In the genomic region with DNA sequence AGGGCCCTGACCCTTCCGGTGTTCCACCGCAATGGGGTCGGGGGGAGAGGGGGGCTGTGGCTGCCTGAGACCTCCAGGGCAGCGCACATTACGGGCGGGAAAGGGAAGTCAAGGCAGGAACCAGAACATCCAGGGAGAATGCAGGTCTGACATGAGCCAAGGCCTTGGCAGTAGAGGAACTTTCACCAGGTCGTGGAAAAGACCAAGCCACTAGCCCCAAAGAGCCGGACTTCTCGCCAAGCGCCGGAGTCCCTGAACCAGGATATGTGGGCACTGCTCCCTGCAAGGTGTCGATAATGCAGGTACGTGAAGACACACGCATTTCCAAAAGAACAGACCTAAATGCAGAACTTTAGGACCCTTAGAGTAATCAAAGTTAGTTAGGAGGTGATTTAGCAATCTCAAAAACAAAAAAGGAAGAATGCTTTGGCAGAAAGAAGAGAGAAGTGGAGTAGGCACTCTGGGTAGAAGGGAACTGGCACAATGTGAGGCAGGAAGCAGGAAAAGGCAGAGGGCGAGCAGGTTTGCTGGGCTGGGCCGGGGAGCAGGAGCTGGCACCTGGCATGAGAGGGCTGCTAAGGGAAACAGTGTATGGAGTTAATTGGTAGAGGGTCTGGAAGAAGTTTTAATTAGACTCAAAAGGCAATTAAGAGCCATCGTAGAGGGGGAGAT, we compare ENCODE assay signal across 24 cellular contexts. TPM values are rescaled to one million over a fixed set of nuclear protein-coding genes. Genes with fewer than 3 reads are reported as not detected.
DNase-seq lines count a peak whose midpoint lies in the region; ATAC-seq and TF ChIP-seq lines count a peak whose summit lies in the region.
"Had no signal": no experiment of that assay in that cellular context is flagged by ENCODE, and none has a peak within 500 bp of the region (broad histone marks: within the 10 kb centered on the region; RNA-seq: fewer than 3 reads in every experiment).

No MANE protein-coding gene starts in this region.

- H4K20me1 ChIP-seq in neural cell (ENCODE audit: insufficient read depth) = no peaks in the 10 kb centered on the region

- 53 to 72% (median 61%) methylated on average over 16 to 17 of the region's 17 CpGs for WGBS in heart left ventricle, 4 donors

- TF ChIP-seq CTCF in heart left ventricle (IDR thresholded peaks at IDR 0.05) (no peak), coronary artery (IDR thresholded peaks at IDR 0.05) (no peak), neural cell (IDR thresholded peaks at IDR 0.05; ENCODE audit: poor library complexity, severe bottlenecking) (no peak)

- TF ChIP-seq RAD21 in neural cell (conservative IDR thresholded peaks at IDR 0.05) = no peak

- no peak overlapping the region for H3K9ac ChIP-seq in neural cell (ENCODE audit: low read length)

- H2AFZ ChIP-seq in neural cell (ENCODE audit: low read depth, low read length) = no peak overlapping the region

- H3K4me3 ChIP-seq in heart left ventricle (peak overlapping the region in 1 of 12 donors; percentile 32), coronary artery (peak overlapping the region; percentile 23), neural cell (ENCODE audit: low read length) (no peak overlapping the region)
- H3K4me3 ChIP-seq: ovary had no signal

- H3F3A ChIP-seq in neural cell (ENCODE audit: insufficient read depth, low read length, poor library complexity, severe bottlenecking) = no peaks in the 10 kb centered on the region

- H3K27me3 ChIP-seq in heart left ventricle (peaks cover 16 to 67% (median 48%) of the 10 kb centered on the region in 9 donors), neural cell (ENCODE audit: insufficient read depth, low read depth, low read length) (no peaks in the 10 kb centered on the region)
- H3K27me3 ChIP-seq: ovary had no signal

- H3K36me3 ChIP-seq in heart left ventricle = no peaks in the 10 kb centered on the region
- no peaks in the 10 kb centered on the region for H3K36me3 ChIP-seq in neural cell (ENCODE audit: insufficient read depth, low read length)
- H3K36me3 ChIP-seq: breast epithelium, ovary, upper lobe of right lung had no signal

- peaks cover 19% of the 10 kb centered on the region for H3K79me2 ChIP-seq in neural cell (replicated peaks; ENCODE audit: insufficient read depth, low read length)

- ATAC-seq in Right ventricle myocardium inferior = peak; percentile 17
- no peak for ATAC-seq in heart left ventricle
- no peak for ATAC-seq in HG02852 (IDR thresholded peaks at IDR 0.05; ENCODE audit: unreplicated experiment)

- H3K9me2 ChIP-seq in neural cell (ENCODE audit: insufficient read depth, low read length) = no peaks in the 10 kb centered on the region

- no peak for TF ChIP-seq EP300 in neural cell (conservative IDR thresholded peaks at IDR 0.05; ENCODE audit: poor library complexity, severe bottlenecking)

- TF ChIP-seq POLR2A in heart left ventricle (IDR thresholded peaks at IDR 0.05) = no peak

- H3K27ac ChIP-seq in heart left ventricle (no peak overlapping the region), coronary artery (no peak overlapping the region), neural cell (ENCODE audit: low read length) (no peak overlapping the region)
- H3K27ac ChIP-seq: breast epithelium, ovary, upper lobe of right lung had no signal

- peaks cover 0 to 34% (median 22%) of the 10 kb centered on the region in 12 donors for H3K4me1 ChIP-seq in heart left ventricle

- intact Hi-C loops in Right ventricle myocardium inferior (cut with DNase I) = loop anchor here (10.0 kb wide), 1 partner anchor 266 kb away; no protein-coding TSS in a partner anchor
- intact Hi-C loops in heart left ventricle (cut with DNase I) = loop anchor here in 6 of 10 donors (5.0 to 10.0 kb wide), 4 partner anchors 266 to 1354 kb away; no protein-coding TSS in a partner anchor

- peak; percentile 31 for DNase-seq in Right ventricle myocardium inferior (ENCODE audit: missing footprints)
- DNase-seq in heart left ventricle = no peak
- no peak for DNase-seq in coronary artery (ENCODE audit: low spot score)
- no peak for DNase-seq in cerebellar cortex (ENCODE audit: low spot score)
- no peak for DNase-seq in stimulated activated CD4-positive, alpha-beta T cell treated with anti-CD3 and anti-CD28 coated beads, Interleukin-4, amount 100 ng/mL, for 4 hours
- no peak for DNase-seq in NCI-H2081 treated with DMSO at 0.1 percent for 48 hours (lab: John Stamatoyannopoulos, UW)
- DNase-seq: activated CD4-positive, alpha-beta T cell treated with anti-CD3 and anti-CD28 coated beads, Interleukin-2, amount 10 ng/mL, durations not matched to agents 7 days and 5 days; C1 segment of cervical spinal cord; foreskin melanocyte; NCI-H1417; NCI-H526 treated with DMSO at 0.1 percent for 48 hours; Right ventricle myocardium superior; stimulated activated CD4-positive, alpha-beta T cell treated with anti-CD3 and anti-CD28 coated beads, Interleukin-2, amount 100 ng/mL, for 24 hours had no signal

- H3K9me3 ChIP-seq in heart left ventricle = no peaks in the 10 kb centered on the region
- no peaks in the 10 kb centered on the region for H3K9me3 ChIP-seq in neural cell (ENCODE audit: low read length)
- H3K9me3 ChIP-seq: breast epithelium, ovary, upper lobe of right lung had no signal

- no peak overlapping the region for H3K4me2 ChIP-seq in neural cell (ENCODE audit: low read length)

TF ChIP-seq in neural cell, 6 proteins besides CTCF, POLR2A, EP300 and RAD21:
- TF ChIP-seq EZH2 (IDR thresholded peaks at IDR 0.05; ENCODE audit: borderline replicate concordance, insufficient read depth, low read length, poor library complexity, severe bottlenecking) = no peak
- TF ChIP-seq POLR2AphosphoS5 (IDR thresholded peaks at IDR 0.05) = peak; percentile 6
- no peak for TF ChIP-seq MXI1 (conservative IDR thresholded peaks at IDR 0.05; ENCODE audit: poor library complexity, severe bottlenecking)
- TF ChIP-seq, protein P1, sequence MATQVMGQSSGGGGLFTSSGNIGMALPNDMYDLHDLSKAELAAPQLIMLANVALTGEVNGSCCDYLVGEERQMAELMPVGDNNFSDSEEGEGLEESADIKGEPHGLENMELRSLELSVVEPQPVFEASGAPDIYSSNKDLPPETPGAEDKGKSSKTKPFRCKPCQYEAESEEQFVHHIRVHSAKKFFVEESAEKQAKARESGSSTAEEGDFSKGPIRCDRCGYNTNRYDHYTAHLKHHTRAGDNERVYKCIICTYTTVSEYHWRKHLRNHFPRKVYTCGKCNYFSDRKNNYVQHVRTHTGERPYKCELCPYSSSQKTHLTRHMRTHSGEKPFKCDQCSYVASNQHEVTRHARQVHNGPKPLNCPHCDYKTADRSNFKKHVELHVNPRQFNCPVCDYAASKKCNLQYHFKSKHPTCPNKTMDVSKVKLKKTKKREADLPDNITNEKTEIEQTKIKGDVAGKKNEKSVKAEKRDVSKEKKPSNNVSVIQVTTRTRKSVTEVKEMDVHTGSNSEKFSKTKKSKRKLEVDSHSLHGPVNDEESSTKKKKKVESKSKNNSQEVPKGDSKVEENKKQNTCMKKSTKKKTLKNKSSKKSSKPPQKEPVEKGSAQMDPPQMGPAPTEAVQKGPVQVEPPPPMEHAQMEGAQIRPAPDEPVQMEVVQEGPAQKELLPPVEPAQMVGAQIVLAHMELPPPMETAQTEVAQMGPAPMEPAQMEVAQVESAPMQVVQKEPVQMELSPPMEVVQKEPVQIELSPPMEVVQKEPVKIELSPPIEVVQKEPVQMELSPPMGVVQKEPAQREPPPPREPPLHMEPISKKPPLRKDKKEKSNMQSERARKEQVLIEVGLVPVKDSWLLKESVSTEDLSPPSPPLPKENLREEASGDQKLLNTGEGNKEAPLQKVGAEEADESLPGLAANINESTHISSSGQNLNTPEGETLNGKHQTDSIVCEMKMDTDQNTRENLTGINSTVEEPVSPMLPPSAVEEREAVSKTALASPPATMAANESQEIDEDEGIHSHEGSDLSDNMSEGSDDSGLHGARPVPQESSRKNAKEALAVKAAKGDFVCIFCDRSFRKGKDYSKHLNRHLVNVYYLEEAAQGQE (IDR thresholded peaks at IDR 0.05; ENCODE audit: borderline replicate concordance) = no peak

RNA-seq across cellular contexts. Expression of a gene that starts 14.3 kb away (rescaled TPM):
- not detected for total RNA-seq in Right ventricle myocardium inferior
- not detected for total RNA-seq in heart left ventricle
- polyA plus RNA-seq in heart left ventricle = under 1 TPM in 1 of 2 donors, not detected in 1; 0.01 TPM
- 35.3 and 35.7 TPM in 2 replicates for polyA plus RNA-seq in neural cell
- polyA minus RNA-seq in neural cell = 111 and 124 TPM in 2 replicates
- total RNA-seq: activated CD4-positive, alpha-beta T cell treated with anti-CD3 and anti-CD28 coated beads, Interleukin-2, amount 10 ng/mL, durations not matched to agents 7 days and 5 days; activated T-helper 2 cell treated with anti-CD3 and anti-CD28 coated beads, Interferon-gamma antibody, Interleukin-2, Interleukin-4, amounts not matched to agents 10 μg/mL and 5 μg/mL and 100 μg/mL, durations not matched to agents 14 hours and 24 hours and 36 hours; breast epithelium; dermis microvascular lymphatic vessel endothelial cell; epithelial cell of proximal tubule; G401; liver; OCI-LY7; ovary; Right ventricle myocardium superior; upper lobe of right lung had no signal
- polyA plus RNA-seq: liver had no signal
